ENCODE assay signal across 8 cellular contexts in the genomic region with DNA sequence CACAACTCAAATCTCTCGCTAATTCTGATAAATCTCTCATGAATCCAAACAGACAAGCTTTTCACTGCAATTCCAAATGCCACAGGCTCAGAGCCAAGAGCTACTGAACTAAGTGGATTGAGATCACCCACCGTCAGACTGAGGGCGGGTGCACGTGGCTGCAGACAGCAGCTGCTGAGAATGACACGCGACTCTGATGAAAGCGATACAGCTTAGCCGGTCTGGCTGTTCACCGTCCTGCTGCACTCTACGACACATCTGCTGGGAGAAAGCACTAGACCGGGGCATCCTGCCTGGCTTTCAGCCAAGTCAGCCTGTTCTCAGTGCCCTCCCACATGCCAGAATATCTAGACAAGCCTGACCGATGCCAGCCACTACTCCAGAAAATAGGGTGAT.
A peak's percentile ranks its signal among the peaks of the same experiment; 100 is the strongest.
DNase-seq lines count a peak whose midpoint lies in the region; ATAC-seq and TF ChIP-seq lines count a peak whose summit lies in the region.

No MANE protein-coding gene starts in this region.

- peak; percentile 66 for ATAC-seq in HG02759 (IDR thresholded peaks at IDR 0.05; ENCODE audit: unreplicated experiment)
- ATAC-seq in HG03439 (IDR thresholded peaks at IDR 0.05; ENCODE audit: unreplicated experiment) = no peak

- H3K4me3 ChIP-seq in epithelial cell of esophagus (ENCODE audit: low read length) = no peak overlapping the region

- peak; percentile 96 for DNase-seq in DMS153 (lab: John Stamatoyannopoulos, UW)
- peak; percentile 95 for DNase-seq in NCI-H82 treated with DMSO at 0.1 percent for 48 hours (lab: John Stamatoyannopoulos, UW; ENCODE audit: unreplicated experiment)
- peak; percentile 72 for DNase-seq in epithelial cell of esophagus (ENCODE audit: low read depth)
- peak; percentile 81 for DNase-seq in non-pigmented ciliary epithelial cell (ENCODE audit: low read depth)
- no peak for DNase-seq in stimulated activated naive CD4-positive, alpha-beta T cell treated with Interleukin-2 at 50 U/mL for 16 hours (lab: John Stamatoyannopoulos, UW)
- DNase-seq in germinal center (ENCODE audit: low spot score) = no peak

- TF ChIP-seq CTCF in epithelial cell of esophagus (IDR thresholded peaks at IDR 0.05; ENCODE audit: insufficient read depth, low read depth, low read length, missing control alignments) = no peak

Comparison
In these comparisons a context has a peak if more than half of its experiments do, and no peak if none do; other contexts are left out.
1. DNase-seq: peak in DMS153 (single experiment), NCI-H82 treated with DMSO at 0.1 percent for 48 hours (single experiment), epithelial cell of esophagus (single experiment) and non-pigmented ciliary epithelial cell (single experiment); none in stimulated activated naive CD4-positive, alpha-beta T cell treated with Interleukin-2 at 50 U/mL for 16 hours (single experiment) and germinal center (single experiment).